13 cellular contexts compared by ENCODE assay signal in the genomic region with DNA sequence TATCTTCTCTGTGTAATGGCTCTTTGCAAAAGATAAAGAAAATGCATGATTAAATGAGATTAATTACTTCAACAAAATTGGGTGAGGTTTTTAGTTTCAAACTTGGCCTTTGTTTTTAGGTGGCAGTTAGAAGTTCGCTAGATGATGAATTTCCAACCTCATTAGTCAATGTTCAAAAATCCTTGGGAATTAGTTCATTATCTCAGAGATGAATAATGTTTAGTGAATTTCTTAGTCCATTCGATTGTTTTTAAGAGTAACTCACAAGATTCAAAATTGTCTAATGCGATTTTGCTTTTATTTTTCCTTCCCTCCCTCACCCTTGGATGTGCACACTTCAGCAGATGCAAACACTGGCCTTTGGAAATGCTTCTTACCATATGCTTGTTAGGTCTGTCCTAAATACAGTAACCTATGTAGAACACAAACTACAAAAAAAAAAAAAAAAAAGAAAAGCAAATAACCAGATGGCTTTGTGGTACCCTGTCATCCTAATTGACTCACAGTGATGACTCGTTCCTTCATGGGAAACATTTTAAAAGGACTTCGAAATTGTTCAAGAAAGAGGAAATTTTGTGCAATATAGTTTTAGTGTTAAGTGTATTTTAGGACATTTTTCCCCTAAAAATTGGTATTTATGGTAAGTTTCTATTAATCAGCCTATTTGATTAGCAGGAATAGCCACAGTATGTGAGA.
DNase-seq lines count a peak whose midpoint lies in the region; ATAC-seq and TF ChIP-seq lines count a peak whose summit lies in the region.
"Had no signal": no experiment of that assay in that cellular context is flagged by ENCODE, and none has a peak within 500 bp of the region (broad histone marks: within the 10 kb centered on the region; RNA-seq: fewer than 3 reads in every experiment).

No MANE protein-coding gene starts in this region.

- peak; percentile 73 to 90 for ATAC-seq in activated T-cell treated with anti-CD3 and anti-CD28 coated beads, Interleukin-2, amount 50 U/mL, for 72 hours (replicated peaks in 1 of 2)

- intact Hi-C loops in stomach (cut with DNase I; ENCODE audit: low total_unique reads): no loop called here

- DNase-seq in activated T-cell treated with anti-CD3 and anti-CD28 coated beads, Interleukin-2, amount 50 U/mL, for 72 hours: no peak
- no peak for DNase-seq in activated T-cell treated with anti-CD3 and anti-CD28 coated beads, Interleukin-2, amount 50 U/mL, for 48 hours
- DNase-seq in NCI-H2171 treated with DMSO at 0.1 percent for 48 hours (lab: John Stamatoyannopoulos, UW) (peak; percentile 94), fibroblast of mammary gland (ENCODE audit: low read depth) (peak; percentile 89), stomach (no peak), HuH-7.5 (ENCODE audit: low spot score) (no peak), GM13976 (ENCODE audit: low spot score) (no peak), T1000 (lab: John Stamatoyannopoulos, UW) (no peak)
- DNase-seq: activated naive CD8-positive, alpha-beta T cell treated with anti-CD3 and anti-CD28 coated beads, Interleukin-2, amount 10 ng/mL, durations not matched to agents 7 days and 5 days; NCI-H748 treated with DMSO at 0.1 percent for 48 hours; stimulated activated CD4-positive, alpha-beta T cell treated with anti-CD3 and anti-CD28 coated beads, Interleukin-12 subunit alpha, Interleukin-12 subunit beta, amount 100 ng/mL, for 4 hours had no signal

- TF ChIP-seq CTCF in fibroblast of mammary gland (conservative IDR thresholded peaks at IDR 0.05; ENCODE audit: control insufficient read depth, insufficient read depth, low read depth, low read length) (no peak), stomach (IDR thresholded peaks at IDR 0.05) (no peak), GM13976 (IDR thresholded peaks at IDR 0.05; ENCODE audit: borderline replicate concordance, control extremely low read depth, extremely low read depth, insufficient read depth, missing control alignments) (no peak)

- no peaks in the 10 kb centered on the region for H3K36me3 Mint-ChIP-seq in activated T-cell treated with anti-CD3 and anti-CD28 coated beads, Interleukin-2, amount 50 U/mL, for 72 hours (ENCODE audit: insufficient read depth in 2 of 2)
- H3K36me3 Mint-ChIP-seq: activated naive CD8-positive, alpha-beta T cell treated with anti-CD3 and anti-CD28 coated beads, Interleukin-2, amount 10 ng/mL, durations not matched to agents 7 days and 5 days; CD14-positive monocyte had no signal

- TF ChIP-seq POLR2A in stomach (IDR thresholded peaks at IDR 0.05): no peak

- in situ Hi-C loops in GM13976 (cut with MboI; ENCODE audit: low sequenced_read_pairs, unreplicated experiment): no loop called here

- 61 to 78% (median 69%) methylated on average over 5 of the region's 5 CpGs for WGBS in stomach, 5 donors

- peak overlapping the region in 3 of 5 donors; percentile 48 to 70 (median 55) for H3K27ac ChIP-seq in stomach
- H3K27ac ChIP-seq: suprapubic skin had no signal

- peaks cover 40% of the 10 kb centered on the region for H3K4me1 Mint-ChIP-seq in activated T-cell treated with anti-CD3 and anti-CD28 coated beads, Interleukin-2, amount 50 U/mL, for 72 hours (ENCODE audit: low read depth)

- peaks cover 0 to 31% (median 5%) of the 10 kb centered on the region in 4 donors for H3K4me1 ChIP-seq in stomach

- H3K9me3 Mint-ChIP-seq in activated T-cell treated with anti-CD3 and anti-CD28 coated beads, Interleukin-2, amount 50 U/mL, for 72 hours: no peaks in the 10 kb centered on the region
- H3K9me3 Mint-ChIP-seq: activated naive CD8-positive, alpha-beta T cell treated with anti-CD3 and anti-CD28 coated beads, Interleukin-2, amount 10 ng/mL, durations not matched to agents 7 days and 5 days; CD14-positive monocyte had no signal

- peak overlapping the region; percentile 78 for H3K27ac Mint-ChIP-seq in activated T-cell treated with anti-CD3 and anti-CD28 coated beads, Interleukin-2, amount 50 U/mL, for 72 hours
- H3K27ac Mint-ChIP-seq: activated naive CD8-positive, alpha-beta T cell treated with anti-CD3 and anti-CD28 coated beads, Interleukin-2, amount 10 ng/mL, durations not matched to agents 7 days and 5 days had no signal

- no peaks in the 10 kb centered on the region for H3K27me3 ChIP-seq in stomach
- H3K27me3 ChIP-seq: suprapubic skin had no signal

- peak overlapping the region; percentile 61 to 72 for H3K4me3 Mint-ChIP-seq in activated T-cell treated with anti-CD3 and anti-CD28 coated beads, Interleukin-2, amount 50 U/mL, for 72 hours
- H3K4me3 Mint-ChIP-seq: activated naive CD8-positive, alpha-beta T cell treated with anti-CD3 and anti-CD28 coated beads, Interleukin-2, amount 10 ng/mL, durations not matched to agents 7 days and 5 days; CD14-positive monocyte had no signal

- TF ChIP-seq EP300 in stomach (IDR thresholded peaks at IDR 0.05): no peak

- no peaks in the 10 kb centered on the region for H3K9me3 ChIP-seq in stomach
- H3K9me3 ChIP-seq: suprapubic skin had no signal

- peaks cover 0 to 24% (median 4%) of the 10 kb centered on the region in 4 donors for H3K36me3 ChIP-seq in stomach
- H3K36me3 ChIP-seq: suprapubic skin had no signal

- peaks cover 12% of the 10 kb centered on the region for H3K27me3 Mint-ChIP-seq in activated T-cell treated with anti-CD3 and anti-CD28 coated beads, Interleukin-2, amount 50 U/mL, for 72 hours (ENCODE audit: low read depth)

- no peak overlapping the region for H3K4me3 ChIP-seq in fibroblast of mammary gland (ENCODE audit: control insufficient read depth, low read depth, low read length)
- H3K4me3 ChIP-seq in stomach: no peak overlapping the region
- H3K4me3 ChIP-seq: suprapubic skin had no signal

Comparison
In these comparisons a context has a peak if more than half of its experiments do, and no peak if none do; other contexts are left out.
1. DNase-seq: peak in NCI-H2171 treated with DMSO at 0.1 percent for 48 hours (single experiment) and fibroblast of mammary gland (single experiment); none in activated T-cell treated with anti-CD3 and anti-CD28 coated beads, Interleukin-2, amount 50 U/mL, for 72 hours (0 of 2), activated T-cell treated with anti-CD3 and anti-CD28 coated beads, Interleukin-2, amount 50 U/mL, for 48 hours (0 of 2), stomach (single experiment), HuH-7.5 (single experiment), GM13976 (single experiment) and T1000 (single experiment).